Comparison of ENCODE assay signal across 8 cellular contexts in the genomic region with DNA sequence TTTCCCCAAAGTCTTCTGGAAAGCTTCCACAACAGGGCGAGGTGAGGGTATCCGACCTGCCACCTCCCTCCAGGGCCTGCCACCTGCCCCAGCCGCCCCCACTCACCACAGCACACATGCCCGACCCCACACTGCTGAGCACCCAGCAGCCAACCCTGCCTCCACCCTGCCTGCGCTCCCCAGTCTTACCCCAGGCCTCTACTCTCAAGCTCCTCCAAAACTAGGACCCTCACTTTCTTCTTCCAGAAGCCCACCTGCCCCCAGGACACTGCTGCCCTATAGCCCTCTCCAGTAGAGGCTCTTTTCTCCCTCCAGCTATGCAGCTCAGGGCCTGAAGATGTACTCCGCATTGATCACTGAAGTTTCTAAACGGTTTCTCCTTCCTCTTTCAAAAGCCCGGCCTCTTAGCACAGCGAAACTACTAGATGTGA.
A peak's percentile ranks its signal among the peaks of the same experiment; 100 is the strongest.
DNase-seq lines count a peak whose midpoint lies in the region; ATAC-seq and TF ChIP-seq lines count a peak whose summit lies in the region.

No MANE protein-coding gene starts in this region.

- no TSS peak for BruUV-seq in Caco-2 (replicated peaks; lab: Mats Ljungman, UMichigan)

- DNase-seq in Karpas-422: peak; percentile 88
- no peak for DNase-seq in esophagus squamous epithelium (lab: John Stamatoyannopoulos, UW)
- peak in 1 of 2 donors; percentile 65 for DNase-seq in suprapubic skin (ENCODE audit: low spot score in 2 of 2)
- DNase-seq in Caco-2: no peak
- DNase-seq in NCI-H146 (lab: John Stamatoyannopoulos, UW): no peak
- DNase-seq in NCI-H128 (lab: John Stamatoyannopoulos, UW; ENCODE audit: unreplicated experiment): no peak
- DNase-seq in T-helper 9 cell: no peak

- peak; percentile 48 for ATAC-seq in GM19351 (IDR thresholded peaks at IDR 0.05; ENCODE audit: unreplicated experiment)

- H3K79me2 ChIP-seq in Karpas-422 (ENCODE audit: low read length): peaks cover 3% of the 10 kb centered on the region; the same call in 1 of the 2 replicates

- H3K27ac ChIP-seq in Karpas-422 (ENCODE audit: low read length): peak overlapping the region; percentile 96
- peak overlapping the region; percentile 91 to 97 (median 94) for H3K27ac ChIP-seq in esophagus squamous epithelium
- peak overlapping the region; percentile 96 for H3K27ac ChIP-seq in suprapubic skin

- H4K20me1 ChIP-seq in Karpas-422 (ENCODE audit: insufficient read depth, low read depth, low read length): no peaks in the 10 kb centered on the region

- H3K9me3 ChIP-seq in Karpas-422 (ENCODE audit: low read length) (peaks cover 3% of the 10 kb centered on the region; the same call in 1 of the 2 replicates), esophagus squamous epithelium (no peaks in the 10 kb centered on the region), suprapubic skin (no peaks in the 10 kb centered on the region), Caco-2 (no peaks in the 10 kb centered on the region)

- TF ChIP-seq POLR2A in esophagus squamous epithelium (IDR thresholded peaks at IDR 0.05) (no peak), suprapubic skin (IDR thresholded peaks at IDR 0.05) (no peak)

- H3K4me3 ChIP-seq in Karpas-422 (ENCODE audit: low read length) (peak overlapping the region; percentile 75), esophagus squamous epithelium (peak overlapping the region in 3 of 4 donors; percentile 44 to 74 (median 52)), suprapubic skin (peak overlapping the region; percentile 63), Caco-2 (ENCODE audit: low read depth, low read length) (no peak overlapping the region)

- intact Hi-C loops in esophagus squamous epithelium (cut with DNase I) (loop anchor here (5.0 to 10.0 kb wide), 2 partner anchors 106 to 208 kb away; partner anchors contain the start of gene SERTAD2), Caco-2 (cut with micrococcal nuclease; ENCODE audit: unreplicated experiment) (no loop called here)

- H3K27me3 ChIP-seq in Karpas-422 (ENCODE audit: low read length) (no peaks in the 10 kb centered on the region), esophagus squamous epithelium (no peaks in the 10 kb centered on the region), suprapubic skin (no peaks in the 10 kb centered on the region), Caco-2 (replicated peaks; ENCODE audit: control insufficient read depth, insufficient read depth, low read length) (no peaks in the 10 kb centered on the region)

- peak overlapping the region; percentile 93 for H3K9ac ChIP-seq in Karpas-422 (ENCODE audit: low read length)

- H3K36me3 ChIP-seq in Karpas-422 (ENCODE audit: insufficient read depth, low read length) (no peaks in the 10 kb centered on the region; the same call in 1 of the 2 replicates), esophagus squamous epithelium (no peaks in the 10 kb centered on the region), suprapubic skin (no peaks in the 10 kb centered on the region), Caco-2 (ENCODE audit: control insufficient read depth, insufficient read depth, low read length) (no peaks in the 10 kb centered on the region)

- H3K9me2 ChIP-seq in Karpas-422 (replicated peaks; ENCODE audit: insufficient read depth, low read length): no peaks in the 10 kb centered on the region

- peak overlapping the region; percentile 90 for H3K4me2 ChIP-seq in Karpas-422 (ENCODE audit: low read depth, low read length, poor library complexity, severe bottlenecking)

- H3K27me3 Mint-ChIP-seq in Caco-2 (ENCODE audit: insufficient read depth, unreplicated experiment): no peaks in the 10 kb centered on the region

- no peak for TF ChIP-seq CTCF in esophagus squamous epithelium (IDR thresholded peaks at IDR 0.05)
- no peak for TF ChIP-seq CTCF in suprapubic skin (IDR thresholded peaks at IDR 0.05)
- no peak for TF ChIP-seq CTCF in Caco-2 (IDR thresholded peaks at IDR 0.05; ENCODE audit: insufficient read depth in 1 of 2, low read depth in 1 of 2, low read length in 1 of 2, severe bottlenecking in 1 of 2, unreplicated experiment in 1 of 2)

- 0 out of 2 replicates have a peak overlapping the region, but pooled peaks have one; percentile 8 for H2AFZ ChIP-seq in Karpas-422 (ENCODE audit: low read length)

- WGBS in esophagus squamous epithelium, 2 donors: 74 to 75% methylated on average over 5 to 8 of the region's 9 CpGs
- 71% methylated on average over 8 of the region's 9 CpGs for WGBS in suprapubic skin

- CTCF ChIA-PET in Caco-2 (lab: Charles Lee): interaction anchor here (0.6 to 0.7 kb wide), 2 partner anchors 326 to 355 kb away, joined by 3 to 6 read pairs; no protein-coding TSS in a partner anchor

- no peaks in the 10 kb centered on the region for H3K9me3 Mint-ChIP-seq in Caco-2 (ENCODE audit: unreplicated experiment)

- no peak for TF ChIP-seq EP300 in suprapubic skin (IDR thresholded peaks at IDR 0.05)

- H3K4me1 ChIP-seq in Karpas-422 (ENCODE audit: low read length): peaks cover 83% of the 10 kb centered on the region
- H3K4me1 ChIP-seq in esophagus squamous epithelium: peaks cover 38 to 79% (median 48%) of the 10 kb centered on the region in 3 donors
- peaks cover 66% of the 10 kb centered on the region for H3K4me1 ChIP-seq in suprapubic skin
- H3K4me1 ChIP-seq in Caco-2: peaks cover 5% of the 10 kb centered on the region; the same call in 1 of the 2 replicates

- no peak overlapping the region for H3K27ac Mint-ChIP-seq in Caco-2 (ENCODE audit: unreplicated experiment)

- peaks cover 6% of the 10 kb centered on the region for H3K4me1 Mint-ChIP-seq in Caco-2 (ENCODE audit: low read depth, unreplicated experiment)

- POLR2A ChIA-PET in Caco-2 (lab: Charles Lee): interaction anchor here (0.6 kb wide), 1 partner anchor 81 kb away, joined by 3 read pairs; no protein-coding TSS in a partner anchor

- no peaks in the 10 kb centered on the region for H3K36me3 Mint-ChIP-seq in Caco-2 (ENCODE audit: insufficient read depth, unreplicated experiment)

- H3K4me3 Mint-ChIP-seq in Caco-2 (ENCODE audit: unreplicated experiment): no peak overlapping the region
